ENCODE assay signal across 17 cellular contexts in the genomic region with DNA sequence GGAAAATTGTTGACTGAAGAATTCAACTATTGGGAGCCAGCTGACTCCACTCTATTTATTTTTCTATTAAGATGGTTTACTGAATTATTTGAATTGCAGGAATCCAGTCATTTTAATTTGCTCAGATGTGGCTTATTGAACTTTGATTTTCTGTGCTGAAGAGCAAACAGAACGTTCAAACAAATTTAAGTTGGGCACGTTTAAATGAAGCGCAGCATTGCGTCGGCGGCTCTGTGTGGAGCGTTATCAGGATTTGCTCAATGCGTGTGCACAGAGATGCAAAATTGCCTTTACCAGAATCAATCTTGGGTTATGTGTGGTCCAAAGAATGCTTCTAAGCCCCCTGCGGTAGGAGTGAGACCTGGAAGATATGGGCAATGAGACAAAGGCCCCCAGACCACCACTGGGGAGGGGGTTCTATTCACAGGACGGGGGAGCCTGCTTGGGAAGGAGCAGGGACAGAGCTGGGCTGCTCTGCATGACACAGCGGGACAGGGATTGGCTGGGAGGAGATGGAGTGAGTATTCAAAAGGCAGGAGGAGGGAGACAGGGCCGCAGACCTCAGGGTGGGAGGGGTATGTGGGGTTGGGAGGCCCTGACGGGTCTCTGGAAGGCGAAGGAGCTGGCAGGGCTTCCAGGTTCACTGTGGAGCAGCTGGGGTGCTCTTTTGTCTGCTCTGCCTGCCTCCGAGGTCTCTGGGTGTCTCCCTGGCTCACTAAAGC.
"Had no signal": no experiment of that assay in that cellular context is flagged by ENCODE, and none has a peak within 500 bp of the region (broad histone marks: within the 10 kb centered on the region; RNA-seq: fewer than 3 reads in every experiment).

No MANE protein-coding gene starts in this region.

- H3K4me1 Mint-ChIP-seq: activated CD4-positive, alpha-beta T cell treated with anti-CD3 and anti-CD28 coated beads, Interleukin-2, amount 10 ng/mL, durations not matched to agents 7 days and 5 days; central memory CD8-positive, alpha-beta T cell; stimulated activated effector memory CD8-positive, alpha-beta T cell treated with anti-CD3 and anti-CD28 coated beads, Interleukin-12 subunit alpha, Interleukin-12 subunit beta, amount 100 ng/mL, for 72 hours had no signal

- H3K36me3 Mint-ChIP-seq: memory B cell; stimulated activated effector memory CD8-positive, alpha-beta T cell treated with anti-CD3 and anti-CD28 coated beads, Interleukin-12 subunit alpha, Interleukin-12 subunit beta, amount 100 ng/mL, for 72 hours had no signal

- H3K27me3 Mint-ChIP-seq: activated CD4-positive, alpha-beta T cell treated with anti-CD3 and anti-CD28 coated beads, Interleukin-2, amount 10 ng/mL, durations not matched to agents 7 days and 5 days had no signal

- H3K4me3 ChIP-seq: body of pancreas, gastrocnemius medialis, left lung, tibial artery had no signal

- DNase-seq: activated CD4-positive, alpha-beta T cell treated with anti-CD3 and anti-CD28 coated beads, Interleukin-2, amount 10 ng/mL, durations not matched to agents 7 days and 5 days; activated CD4-positive, CD25-positive, alpha-beta regulatory T cell; activated CD8-positive, alpha-beta memory T cell treated with anti-CD3 and anti-CD28 coated beads for 24 hours; activated naive CD4-positive, alpha-beta T cell treated with anti-CD3 and anti-CD28 coated beads, Interleukin-2, amount 50 U/mL, for 16 hours; body of pancreas; cortex of kidney; effector memory CD4-positive, alpha-beta T cell; gastrocnemius medialis; left lung; right cardiac atrium; small intestine; tibial artery had no signal

- H3K27ac Mint-ChIP-seq: activated CD4-positive, alpha-beta T cell treated with anti-CD3 and anti-CD28 coated beads, Interleukin-2, amount 10 ng/mL, durations not matched to agents 7 days and 5 days; memory B cell; stimulated activated effector memory CD8-positive, alpha-beta T cell treated with anti-CD3 and anti-CD28 coated beads, Interleukin-12 subunit alpha, Interleukin-12 subunit beta, amount 100 ng/mL, for 72 hours; T-helper 1 cell treated with Interleukin-12 subunit alpha and Interleukin-12 subunit beta and Interleukin-4 antibody, amounts not matched to agents 30 μg/mL and 1 μg/mL, for 36 hours had no signal

- H3K9me3 ChIP-seq: body of pancreas, gastrocnemius medialis, left lung, tibial artery had no signal

- H3K4me3 Mint-ChIP-seq: activated CD4-positive, alpha-beta T cell treated with anti-CD3 and anti-CD28 coated beads, Interleukin-2, amount 10 ng/mL, durations not matched to agents 7 days and 5 days; central memory CD8-positive, alpha-beta T cell; memory B cell; stimulated activated effector memory CD8-positive, alpha-beta T cell treated with anti-CD3 and anti-CD28 coated beads, Interleukin-12 subunit alpha, Interleukin-12 subunit beta, amount 100 ng/mL, for 72 hours; T-helper 1 cell treated with Interleukin-12 subunit alpha and Interleukin-12 subunit beta and Interleukin-4 antibody, amounts not matched to agents 30 μg/mL and 1 μg/mL, for 36 hours had no signal

- ATAC-seq: body of pancreas; gastrocnemius medialis; left lung; right cardiac atrium; stimulated activated effector memory CD8-positive, alpha-beta T cell treated with anti-CD3 and anti-CD28 coated beads, Interleukin-12 subunit alpha, Interleukin-12 subunit beta, amount 100 ng/mL, for 72 hours had no signal

- H3K4me1 ChIP-seq: tibial artery had no signal

- H3K27ac ChIP-seq: body of pancreas, epithelial cell of prostate, gastrocnemius medialis, left lung, tibial artery had no signal

- H3K9me3 Mint-ChIP-seq: activated CD4-positive, alpha-beta T cell treated with anti-CD3 and anti-CD28 coated beads, Interleukin-2, amount 10 ng/mL, durations not matched to agents 7 days and 5 days; central memory CD8-positive, alpha-beta T cell; memory B cell; stimulated activated effector memory CD8-positive, alpha-beta T cell treated with anti-CD3 and anti-CD28 coated beads, Interleukin-12 subunit alpha, Interleukin-12 subunit beta, amount 100 ng/mL, for 72 hours; T-helper 1 cell treated with Interleukin-12 subunit alpha and Interleukin-12 subunit beta and Interleukin-4 antibody, amounts not matched to agents 30 μg/mL and 1 μg/mL, for 36 hours had no signal

- H3K36me3 ChIP-seq: gastrocnemius medialis, left lung, tibial artery had no signal

- H3K27me3 ChIP-seq: body of pancreas, gastrocnemius medialis, left lung had no signal
